ENCODE assay signal across 1 cellular context in genomic region chr15:56733131-56734012, GRCh38.
A peak's percentile ranks its signal among the peaks of the same experiment; 100 is the strongest.
TF ChIP-seq lines count a peak whose summit lies in the region.

Gene ZNF280D (minus strand): TSS chr15:56733509. CDS start chr15:56707109, 26,400 bp downstream.

TF ChIP-seq in K562, 482 proteins besides CTCF, POLR2A, EP300 and RAD21 (continued from another document and continues in another):
- TF ChIP-seq ZNF398 (CRISPR knock-in tag; IDR thresholded peaks at IDR 0.05) (peak; percentile 44; the same call in 1 of the 2 replicates), GMEB1 (CRISPR knock-in tag; IDR thresholded peaks at IDR 0.05) (peak; percentile 76), MTA1 (IDR thresholded peaks at IDR 0.05; ENCODE audit: borderline replicate concordance) (no peak), MCM5 (IDR thresholded peaks at IDR 0.05; ENCODE audit: low read depth) (no peak), POLR2AphosphoS5 (IDR thresholded peaks at IDR 0.05; ENCODE audit: control insufficient read depth, insufficient read depth, low read depth, low read length) (0 out of 2 replicates have a peak, but pooled peaks have one; percentile 23), KAT7 (CRISPR knock-in tag; IDR thresholded peaks at IDR 0.05; ENCODE audit: borderline replicate concordance) (peak; percentile 98; the same call in 1 of the 2 replicates), RBM22 (IDR thresholded peaks at IDR 0.05; ENCODE audit: low read depth, low read length, poor library complexity, severe bottlenecking) (peak; percentile 64), MEIS2 (IDR thresholded peaks at IDR 0.05; ENCODE audit: partially characterized antibody) (peak; percentile 3), ZNF41 (CRISPR knock-in tag; conservative IDR thresholded peaks at IDR 0.05) (peak; percentile 81), REST (CRISPR knock-in tag; IDR thresholded peaks at IDR 0.05; ENCODE audit: low read depth) (peak; percentile 75), ZNF778 (CRISPR knock-in tag; IDR thresholded peaks at IDR 0.05) (no peak), FOXK2 (conservative IDR thresholded peaks at IDR 0.05 in 1 of 2, IDR thresholded peaks at IDR 0.05 in 1 of 2; ENCODE audit: low read depth in 2 of 2) (no peak), ARID4B (CRISPR knock-in tag; IDR thresholded peaks at IDR 0.05) (peak; percentile 89), MEF2A (IDR thresholded peaks at IDR 0.05; ENCODE audit: control insufficient read depth, low read depth, low read length) (no peak), CAMTA2 (CRISPR knock-in tag; conservative IDR thresholded peaks at IDR 0.05) (0 out of 2 replicates have a peak, but pooled peaks have one; percentile 56), ZNF583 (CRISPR knock-in tag; IDR thresholded peaks at IDR 0.05) (peak; percentile 92), TCF3 (CRISPR knock-in tag; IDR thresholded peaks at IDR 0.05) (peak; percentile 31; the same call in 1 of the 2 replicates), ZNF277 (CRISPR knock-in tag; IDR thresholded peaks at IDR 0.05; ENCODE audit: borderline replicate concordance) (no peak), ZNF316 (IDR thresholded peaks at IDR 0.05) (no peak), IRF9 (tag; IDR thresholded peaks at IDR 0.05) (no peak), PATZ1 (CRISPR knock-in tag; IDR thresholded peaks at IDR 0.05; ENCODE audit: borderline replicate concordance) (no peak), ZNF24 (IDR thresholded peaks at IDR 0.05) (peak; percentile 65), ZBTB43 (CRISPR knock-in tag; IDR thresholded peaks at IDR 0.05) (peak; percentile 95), MXD1 (CRISPR knock-in tag; IDR thresholded peaks at IDR 0.05; ENCODE audit: borderline replicate concordance, poor library complexity, severe bottlenecking) (peak; percentile 49), NFE2 (IDR thresholded peaks at IDR 0.05; ENCODE audit: low read depth) (no peak), TSC22D4 (tag; IDR thresholded peaks at IDR 0.05) (no peak), ZNF408 (CRISPR knock-in tag; IDR thresholded peaks at IDR 0.05; ENCODE audit: low read depth) (no peak), PTTG1 (tag; IDR thresholded peaks at IDR 0.05; ENCODE audit: low read depth) (no peak), U2AF1 (optimal IDR thresholded peaks at IDR 0.05; ENCODE audit: low read depth, low read length) (no peak), SMARCA4 (IDR thresholded peaks at IDR 0.05) (no peak), ZKSCAN3 (CRISPR knock-in tag; IDR thresholded peaks at IDR 0.05) (no peak), ZNF140 (CRISPR knock-in tag; IDR thresholded peaks at IDR 0.05) (0 out of 2 replicates have a peak, but pooled peaks have one; percentile 21), CC2D1A (IDR thresholded peaks at IDR 0.05) (no peak), TRIM24 (IDR thresholded peaks at IDR 0.05) (peak in 1 of 2 experiments; percentile 79; a peak in 2 of 4 replicates), MBD1 (CRISPR knock-in tag; IDR thresholded peaks at IDR 0.05) (peak; percentile 99), ZNF280A (IDR thresholded peaks at IDR 0.05; ENCODE audit: low read depth, partially characterized antibody) (no peak)
